Comparison of ENCODE assay signal across 28 cellular contexts in the genomic region with DNA sequence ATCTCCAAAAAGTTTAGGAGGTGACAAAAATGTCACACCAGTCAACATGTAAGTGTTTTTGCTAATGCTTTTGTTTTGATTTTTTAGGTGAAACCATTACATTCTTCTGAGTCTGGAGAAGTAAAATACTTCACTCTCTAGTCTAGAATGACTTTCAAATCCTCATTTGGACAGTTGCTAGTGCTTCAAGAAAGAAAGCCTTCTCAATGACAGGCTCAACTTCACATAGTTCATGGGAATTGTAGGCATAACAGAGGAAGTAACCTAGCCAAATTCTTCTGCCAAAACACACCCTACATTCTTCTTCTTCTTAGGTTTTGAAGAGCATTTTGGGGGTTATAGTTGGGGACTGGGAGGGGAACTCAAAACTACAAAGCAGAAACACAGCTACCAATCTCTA.
"Had no signal": no experiment of that assay in that cellular context is flagged by ENCODE, and none has a peak within 500 bp of the region (broad histone marks: within the 10 kb centered on the region; RNA-seq: fewer than 3 reads in every experiment).

No MANE protein-coding gene starts in this region.

- H3K4me3 ChIP-seq: lower lobe of right lung, ovary, prostate gland, spleen, tibial nerve, uterus had no signal

- ATAC-seq: left cardiac atrium; left lobe of liver; lower lobe of right lung; natural killer cell; right cardiac atrium; sciatic nerve; stimulated activated memory B cell treated with anti-CD40 and anti-IgM and Interleukin-4, amounts not matched to agents 10 μg/mL and 1 μg/mL and 100 μg/mL, for 72 hours; stimulated activated naive CD8-positive, alpha-beta T cell treated with anti-CD3 and anti-CD28 coated beads, Interleukin-15, amount 100 ng/mL, for 72 hours had no signal

- H3K27ac ChIP-seq: lower lobe of right lung, ovary, prostate gland, spleen, tibial nerve, uterus had no signal

- H3K9me3 ChIP-seq: lower lobe of right lung, ovary, prostate gland, tibial nerve, uterus had no signal

- H3K27me3 ChIP-seq: ovary, spleen, tibial nerve, uterus had no signal

- FAIRE-seq: keratinocyte, small intestine had no signal

- H3K4me1 ChIP-seq: lower lobe of right lung, prostate gland, spleen, tibial nerve, uterus had no signal

- DNase-seq: hippocampal formation; kidney glomerular epithelial cell; left cardiac atrium; lower lobe of right lung; mammary epithelial cell; mesendoderm; natural killer cell; nephron progenitor cell; ovary; posterior cingulate gyrus; retina; right cardiac atrium; small intestine; spleen; stimulated activated CD4-positive, alpha-beta T cell treated with anti-CD3 and anti-CD28 coated beads, Interleukin-1b, Interleukin-23, amount 100 ng/mL, for 48 hours; stimulated activated CD4-positive, alpha-beta T cell treated with anti-CD3 and anti-CD28 coated beads, Interleukin-2, amount 100 ng/mL, for 48 hours; stimulated activated CD4-positive, alpha-beta T cell treated with anti-CD3 and anti-CD28 coated beads, Interleukin-4, amount 100 ng/mL, for 4 hours; stimulated activated CD8-positive, alpha-beta memory T cell treated with anti-CD3 and anti-CD28 coated beads, Interleukin-4, amount 100 ng/mL, for 48 hours; stimulated activated naive CD4-positive, alpha-beta T cell treated with Interleukin-2 at 50 U/mL for 16 hours; stimulated activated naive CD8-positive, alpha-beta T cell treated with anti-CD3 and anti-CD28 coated beads, Interleukin-15, amount 100 ng/mL, for 72 hours; substantia nigra; uterus had no signal

- H3K36me3 ChIP-seq: lower lobe of right lung, ovary, prostate gland, spleen, tibial nerve, uterus had no signal
